Comparison of ENCODE assay signal across 8 cellular contexts in genomic region chr18:25164211-25164836, GRCh38.
DNase-seq lines count a peak whose midpoint lies in the region; ATAC-seq and TF ChIP-seq lines count a peak whose summit lies in the region.

No MANE protein-coding gene starts in this region.

- no peak overlapping the region for H3K27ac Mint-ChIP-seq in activated T-helper 17 cell treated with anti-CD3 and anti-CD28 coated beads, Interleukin-2, amount 50 U/mL, for 72 hours
- H3K27ac Mint-ChIP-seq in natural killer cell treated with Interleukin-12 subunit alpha and Interleukin-12 subunit beta and Interleukin-15 and Interleukin-18, amount 100 ng/mL, for 72 hours, result peak overlapping the region; percentile 56 to 76

- H3K27me3 Mint-ChIP-seq in activated T-helper 17 cell treated with anti-CD3 and anti-CD28 coated beads, Interleukin-2, amount 50 U/mL, for 72 hours, result peaks cover 3% of the 10 kb centered on the region
- H3K27me3 Mint-ChIP-seq in natural killer cell treated with Interleukin-12 subunit alpha and Interleukin-12 subunit beta and Interleukin-15 and Interleukin-18, amount 100 ng/mL, for 72 hours, result no peaks in the 10 kb centered on the region

- no peaks in the 10 kb centered on the region for H3K36me3 Mint-ChIP-seq in activated T-helper 17 cell treated with anti-CD3 and anti-CD28 coated beads, Interleukin-2, amount 50 U/mL, for 72 hours (ENCODE audit: low read depth)
- no peaks in the 10 kb centered on the region for H3K36me3 Mint-ChIP-seq in natural killer cell treated with Interleukin-12 subunit alpha and Interleukin-12 subunit beta and Interleukin-15 and Interleukin-18, amount 100 ng/mL, for 72 hours

- H3K9me3 ChIP-seq in MG63, result no peaks in the 10 kb centered on the region
- H3K9me3 ChIP-seq in SK-N-SH, result no peaks in the 10 kb centered on the region

- TF ChIP-seq EP300 in SK-N-SH (IDR thresholded peaks at IDR 0.05; ENCODE audit: borderline replicate concordance in 1 of 2, low read depth in 1 of 2, low read length in 1 of 2), result no peak

- H3K9me3 Mint-ChIP-seq in activated T-helper 17 cell treated with anti-CD3 and anti-CD28 coated beads, Interleukin-2, amount 50 U/mL, for 72 hours, result no peaks in the 10 kb centered on the region
- H3K9me3 Mint-ChIP-seq in natural killer cell treated with Interleukin-12 subunit alpha and Interleukin-12 subunit beta and Interleukin-15 and Interleukin-18, amount 100 ng/mL, for 72 hours, result no peaks in the 10 kb centered on the region

- DNase-seq in natural killer cell treated with Interleukin-12 subunit alpha and Interleukin-12 subunit beta and Interleukin-15 and Interleukin-18, amount 100 ng/mL, for 72 hours (ENCODE audit: low spot score), result no peak
- DNase-seq in MG63, result no peak
- no peak for DNase-seq in NCI-H128 (lab: John Stamatoyannopoulos, UW; ENCODE audit: unreplicated experiment)
- DNase-seq in left lobe of liver (ENCODE audit: low spot score), result no peak
- no peak for DNase-seq in SK-N-SH

- WGBS in SK-N-SH (ENCODE audit: low lambda C conversion rate), result 96% methylated on average over 6 of the region's 6 CpGs

- no peak for TF ChIP-seq RAD21 in SK-N-SH (IDR thresholded peaks at IDR 0.05; ENCODE audit: low read length)

- H2AFZ ChIP-seq in SK-N-SH (ENCODE audit: low read depth), result no peak overlapping the region

- H3K4me3 ChIP-seq in MG63 (no peak overlapping the region), SK-N-SH (ENCODE audit: low read depth in 2 of 2, low read length in 1 of 2) (no peak overlapping the region)

- H3K4me3 Mint-ChIP-seq in activated T-helper 17 cell treated with anti-CD3 and anti-CD28 coated beads, Interleukin-2, amount 50 U/mL, for 72 hours, result peak overlapping the region; percentile 58
- H3K4me3 Mint-ChIP-seq in natural killer cell treated with Interleukin-12 subunit alpha and Interleukin-12 subunit beta and Interleukin-15 and Interleukin-18, amount 100 ng/mL, for 72 hours, result peak overlapping the region; percentile 91

- no peaks in the 10 kb centered on the region for H3K36me3 ChIP-seq in MG63
- peaks cover 0 to 5% of the 10 kb centered on the region in 2 experiments for H3K36me3 ChIP-seq in SK-N-SH (replicated peaks in 1 of 2; ENCODE audit: control insufficient read depth in 1 of 2, insufficient read depth in 2 of 2, low read length in 1 of 2)

- POLR2A ChIA-PET in SK-N-SH (lab: Yijun Ruan, JAX), result no interaction called here

- no peaks in the 10 kb centered on the region for H3K79me2 ChIP-seq in SK-N-SH (ENCODE audit: insufficient read depth)

- H3K27me3 ChIP-seq in MG63, result no peaks in the 10 kb centered on the region
- no peaks in the 10 kb centered on the region for H3K27me3 ChIP-seq in SK-N-SH (ENCODE audit: insufficient read depth)

- TF ChIP-seq CTCF in SK-N-SH (IDR thresholded peaks at IDR 0.05), result no peak

- H3K27ac ChIP-seq in SK-N-SH (ENCODE audit: low read depth in 2 of 2, low read length in 1 of 2), result no peak overlapping the region

- CTCF ChIA-PET in SK-N-SH (lab: Yijun Ruan, JAX), result interaction anchor here (1.2 to 1.6 kb wide), 2 partner anchors 24 to 94 kb away, joined by 3 to 4 read pairs; no protein-coding TSS in a partner anchor

- no peaks in the 10 kb centered on the region for H4K20me1 ChIP-seq in SK-N-SH (ENCODE audit: insufficient read depth)

- peaks cover 0 to 5% of the 10 kb centered on the region in 2 experiments; a peak in 2 of 4 replicates for H3K4me1 ChIP-seq in SK-N-SH (ENCODE audit: control insufficient read depth in 1 of 2, insufficient read depth in 2 of 2, low read depth in 1 of 2, low read length in 1 of 2)

- H3F3A ChIP-seq in SK-N-SH (replicated peaks; ENCODE audit: insufficient read depth), result no peaks in the 10 kb centered on the region

- H3K9ac ChIP-seq in SK-N-SH, result no peak overlapping the region

- H3K4me1 Mint-ChIP-seq in activated T-helper 17 cell treated with anti-CD3 and anti-CD28 coated beads, Interleukin-2, amount 50 U/mL, for 72 hours, result peaks cover 13% of the 10 kb centered on the region
- peaks cover 28 to 29% of the 10 kb centered on the region in 2 donors for H3K4me1 Mint-ChIP-seq in natural killer cell treated with Interleukin-12 subunit alpha and Interleukin-12 subunit beta and Interleukin-15 and Interleukin-18, amount 100 ng/mL, for 72 hours (ENCODE audit: low read depth in 2 of 2)

- no peaks in the 10 kb centered on the region for H3K9me2 ChIP-seq in SK-N-SH

- H3K4me2 ChIP-seq in SK-N-SH, result no peak overlapping the region

- ATAC-seq in GM18870 (IDR thresholded peaks at IDR 0.05; ENCODE audit: unreplicated experiment) (peak; percentile 23), HG02798 (IDR thresholded peaks at IDR 0.05; ENCODE audit: poor library complexity, unreplicated experiment) (peak; percentile 35), left lobe of liver (no peak)
- ATAC-seq in activated T-helper 17 cell treated with anti-CD3 and anti-CD28 coated beads, Interleukin-2, amount 50 U/mL, for 72 hours (replicated peaks), result no peak
- peak in 1 of 2 donors; percentile 25 for ATAC-seq in natural killer cell treated with Interleukin-12 subunit alpha and Interleukin-12 subunit beta and Interleukin-15 and Interleukin-18, amount 100 ng/mL, for 72 hours

TF ChIP-seq in SK-N-SH, 30 proteins besides CTCF, POLR2A, EP300 and RAD21:
- TF ChIP-seq MXI1 (IDR thresholded peaks at IDR 0.05; ENCODE audit: low read depth, low read length), result no peak
- no peak for TF ChIP-seq POLR2AphosphoS5 (IDR thresholded peaks at IDR 0.05; ENCODE audit: low read depth, low read length)
- no peak for TF ChIP-seq TEAD4 (IDR thresholded peaks at IDR 0.05; ENCODE audit: borderline replicate concordance, insufficient read depth)
- TF ChIP-seq MAX (IDR thresholded peaks at IDR 0.05; ENCODE audit: low read depth), result no peak
- TF ChIP-seq PBX3 (IDR thresholded peaks at IDR 0.05), result no peak
- TF ChIP-seq FOXM1 (IDR thresholded peaks at IDR 0.05; ENCODE audit: low read depth), result no peak
- TF ChIP-seq IRF3 (IDR thresholded peaks at IDR 0.05; ENCODE audit: low read depth, low read length), result no peak
- TF ChIP-seq JUND (IDR thresholded peaks at IDR 0.05), result no peak
- no peak for TF ChIP-seq ELF1 (IDR thresholded peaks at IDR 0.05)
- no peak for TF ChIP-seq RXRA (IDR thresholded peaks at IDR 0.05; ENCODE audit: borderline replicate concordance, low read depth)
- TF ChIP-seq RCOR1 (IDR thresholded peaks at IDR 0.05; ENCODE audit: low read length), result no peak
- TF ChIP-seq FOXJ3 (CRISPR knock-in tag; IDR thresholded peaks at IDR 0.05), result no peak
- no peak for TF ChIP-seq EZH2phosphoT487 (IDR thresholded peaks at IDR 0.05; ENCODE audit: borderline replicate concordance, low read depth)
- no peak for TF ChIP-seq YY1 (IDR thresholded peaks at IDR 0.05; ENCODE audit: low read depth)
- TF ChIP-seq SMC3 (IDR thresholded peaks at IDR 0.05; ENCODE audit: low read depth, low read length), result no peak
- no peak for TF ChIP-seq ZBTB33 (IDR thresholded peaks at IDR 0.05; ENCODE audit: borderline replicate concordance, low read depth)
- no peak for TF ChIP-seq SIN3A (IDR thresholded peaks at IDR 0.05; ENCODE audit: borderline replicate concordance, low read depth, low read length)
- TF ChIP-seq, protein P1, sequence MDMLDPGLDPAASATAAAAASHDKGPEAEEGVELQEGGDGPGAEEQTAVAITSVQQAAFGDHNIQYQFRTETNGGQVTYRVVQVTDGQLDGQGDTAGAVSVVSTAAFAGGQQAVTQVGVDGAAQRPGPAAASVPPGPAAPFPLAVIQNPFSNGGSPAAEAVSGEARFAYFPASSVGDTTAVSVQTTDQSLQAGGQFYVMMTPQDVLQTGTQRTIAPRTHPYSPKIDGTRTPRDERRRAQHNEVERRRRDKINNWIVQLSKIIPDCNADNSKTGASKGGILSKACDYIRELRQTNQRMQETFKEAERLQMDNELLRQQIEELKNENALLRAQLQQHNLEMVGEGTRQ (IDR thresholded peaks at IDR 0.05; ENCODE audit: borderline replicate concordance, low read depth, low read length), result no peak
TF ChIP-seq in SK-N-SH: peak in this region for 0.

Comparison
In these comparisons a context has a peak if more than half of its experiments do, and no peak if none do; other contexts are left out.
1. ATAC-seq: peak in GM18870 (single experiment) and HG02798 (single experiment); none in activated T-helper 17 cell treated with anti-CD3 and anti-CD28 coated beads, Interleukin-2, amount 50 U/mL, for 72 hours (single experiment) and left lobe of liver (single experiment).